16 cellular contexts compared by ENCODE assay signal in the genomic region with DNA sequence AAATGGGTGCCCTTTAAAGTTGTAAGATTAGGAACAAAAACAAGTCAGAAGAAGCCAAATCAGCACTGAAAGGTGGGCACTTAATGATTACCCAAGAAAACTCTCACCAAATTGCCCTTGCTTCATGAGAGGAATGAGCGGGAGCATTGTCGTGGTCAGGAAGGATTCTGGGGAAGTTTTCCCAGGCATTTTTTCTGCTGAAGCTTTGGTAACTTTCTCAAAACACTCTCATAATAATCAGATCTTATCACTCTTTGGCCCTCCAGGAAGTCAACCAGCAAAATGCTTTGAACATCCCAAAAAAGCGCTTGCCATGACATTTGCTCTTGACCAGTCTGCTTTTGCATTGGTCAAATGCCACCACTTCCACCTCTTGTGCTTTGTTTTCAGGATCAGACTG. TPM values are rescaled to one million over a fixed set of nuclear protein-coding genes. Genes with fewer than 3 reads are reported as not detected.
"Had no signal": no experiment of that assay in that cellular context is flagged by ENCODE, and none has a peak within 500 bp of the region (broad histone marks: within the 10 kb centered on the region; RNA-seq: fewer than 3 reads in every experiment).

No MANE protein-coding gene starts in this region.

- H3K27ac Mint-ChIP-seq: activated naive CD4-positive, alpha-beta T cell treated with anti-CD3 and anti-CD28 coated beads, Interleukin-2, amount 50 U/mL, for 24 hours; activated T-cell treated with anti-CD3 and anti-CD28 coated beads, Interleukin-2, amount 50 U/mL, for 72 hours; effector memory CD8-positive, alpha-beta T cell had no signal

- H3K4me3 Mint-ChIP-seq: activated naive CD4-positive, alpha-beta T cell treated with anti-CD3 and anti-CD28 coated beads, Interleukin-2, amount 50 U/mL, for 24 hours; activated T-cell treated with anti-CD3 and anti-CD28 coated beads, Interleukin-2, amount 50 U/mL, for 72 hours; effector memory CD8-positive, alpha-beta T cell had no signal

- ATAC-seq: activated T-cell treated with anti-CD3 and anti-CD28 coated beads, Interleukin-2, amount 50 U/mL, for 72 hours; effector memory CD8-positive, alpha-beta T cell; left lung; stimulated activated naive CD8-positive, alpha-beta T cell treated with anti-CD3 and anti-CD28 coated beads, Interleukin-15, Interleukin-2, amounts not matched to agents 100 U/mL and 50 U/mL, for 24 hours had no signal

- DNase-seq: activated CD4-positive, alpha-beta T cell treated with anti-CD3 and anti-CD28 coated beads for 1 hour; activated effector memory CD4-positive, alpha-beta T cell treated with anti-CD3 and anti-CD28 coated beads, Interleukin-2, amount 50 U/mL, for 16 hours; activated T-cell treated with anti-CD3 and anti-CD28 coated beads, Interleukin-2, amount 50 U/mL, for 72 hours; adrenal gland; effector memory CD8-positive, alpha-beta T cell; foreskin melanocyte; hypothalamus; left lung; mammary epithelial cell; stimulated activated CD4-positive, alpha-beta T cell treated with anti-CD3 and anti-CD28 coated beads, Interleukin-2, amount 100 ng/mL, for 24 hours; stimulated activated naive CD8-positive, alpha-beta T cell treated with anti-CD3 and anti-CD28 coated beads, Interleukin-15, Interleukin-2, amounts not matched to agents 100 U/mL and 50 U/mL, for 24 hours; substantia nigra; T-helper 2 cell; tibial artery had no signal

- H3K4me1 Mint-ChIP-seq: activated naive CD4-positive, alpha-beta T cell treated with anti-CD3 and anti-CD28 coated beads, Interleukin-2, amount 50 U/mL, for 24 hours had no signal

- H3K9me3 Mint-ChIP-seq: activated naive CD4-positive, alpha-beta T cell treated with anti-CD3 and anti-CD28 coated beads, Interleukin-2, amount 50 U/mL, for 24 hours; activated T-cell treated with anti-CD3 and anti-CD28 coated beads, Interleukin-2, amount 50 U/mL, for 72 hours; effector memory CD8-positive, alpha-beta T cell had no signal

RNA-seq across cellular contexts. Expression of gene PCDHGC3, which starts 10.4 kb away (rescaled TPM):
- total RNA-seq: activated T-cell treated with anti-CD3 and anti-CD28 coated beads, Interleukin-2, amount 50 U/mL, for 72 hours had no signal

RNA-seq across cellular contexts. Expression of gene PCDHGC4, which starts 19.5 kb away (rescaled TPM):
- total RNA-seq: activated CD8-positive, alpha-beta memory T cell treated with anti-CD3 and anti-CD28 coated beads for 36 hours; activated T-cell treated with anti-CD3 and anti-CD28 coated beads, Interleukin-2, amount 50 U/mL, for 72 hours had no signal

RNA-seq across cellular contexts. Expression of gene PCDHGC5, which starts 23.5 kb away (rescaled TPM):
- total RNA-seq: activated CD8-positive, alpha-beta memory T cell treated with anti-CD3 and anti-CD28 coated beads for 36 hours; activated T-cell treated with anti-CD3 and anti-CD28 coated beads, Interleukin-2, amount 50 U/mL, for 72 hours had no signal

RNA-seq across cellular contexts. Expression of gene PCDHGA11, which starts 44.5 kb away (rescaled TPM):
- total RNA-seq: activated CD8-positive, alpha-beta memory T cell treated with anti-CD3 and anti-CD28 coated beads for 36 hours had no signal
